1 cellular context compared by ENCODE assay signal in the genomic region with DNA sequence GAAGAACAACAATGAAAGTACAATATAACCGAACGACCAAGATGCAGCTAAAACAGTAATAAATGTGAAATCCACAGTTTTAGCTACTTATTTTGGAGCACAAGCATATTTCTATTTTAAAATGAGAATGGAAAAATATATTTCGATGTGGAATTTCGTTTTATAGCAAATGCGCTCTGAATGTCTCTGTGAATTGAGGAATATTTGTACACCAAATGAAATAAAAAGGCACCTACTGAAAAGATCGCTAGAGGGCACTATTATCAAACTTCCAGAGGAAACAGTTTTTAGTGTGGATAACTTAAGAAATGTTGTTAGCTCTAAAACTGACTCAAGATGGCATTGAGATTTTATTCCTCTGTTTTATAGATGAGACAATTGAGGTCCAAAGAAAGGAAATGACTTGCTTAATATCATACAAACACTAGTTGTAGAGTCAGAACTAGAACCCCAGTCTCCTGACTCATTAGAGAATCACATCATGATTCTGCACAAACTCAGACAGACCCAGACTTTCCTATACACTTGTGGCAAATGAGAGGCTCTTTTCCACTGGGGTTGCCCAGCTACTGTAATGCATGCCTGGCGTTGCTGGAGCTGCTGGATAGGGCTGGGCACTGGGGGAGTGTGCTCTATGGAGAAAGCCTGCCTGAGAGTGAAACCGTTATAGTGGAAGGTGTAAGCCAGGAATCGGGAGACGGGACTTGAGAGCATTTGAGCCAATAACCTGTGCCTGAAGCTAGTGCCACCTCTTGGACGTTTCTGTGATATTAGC.
A peak's percentile ranks its signal among the peaks of the same experiment; 100 is the strongest.
TF ChIP-seq lines count a peak whose summit lies in the region.

No MANE protein-coding gene starts in this region.

TF ChIP-seq in K562, 482 proteins besides CTCF, POLR2A, EP300 and RAD21 (continued from another document):
- TF ChIP-seq, protein P1, sequence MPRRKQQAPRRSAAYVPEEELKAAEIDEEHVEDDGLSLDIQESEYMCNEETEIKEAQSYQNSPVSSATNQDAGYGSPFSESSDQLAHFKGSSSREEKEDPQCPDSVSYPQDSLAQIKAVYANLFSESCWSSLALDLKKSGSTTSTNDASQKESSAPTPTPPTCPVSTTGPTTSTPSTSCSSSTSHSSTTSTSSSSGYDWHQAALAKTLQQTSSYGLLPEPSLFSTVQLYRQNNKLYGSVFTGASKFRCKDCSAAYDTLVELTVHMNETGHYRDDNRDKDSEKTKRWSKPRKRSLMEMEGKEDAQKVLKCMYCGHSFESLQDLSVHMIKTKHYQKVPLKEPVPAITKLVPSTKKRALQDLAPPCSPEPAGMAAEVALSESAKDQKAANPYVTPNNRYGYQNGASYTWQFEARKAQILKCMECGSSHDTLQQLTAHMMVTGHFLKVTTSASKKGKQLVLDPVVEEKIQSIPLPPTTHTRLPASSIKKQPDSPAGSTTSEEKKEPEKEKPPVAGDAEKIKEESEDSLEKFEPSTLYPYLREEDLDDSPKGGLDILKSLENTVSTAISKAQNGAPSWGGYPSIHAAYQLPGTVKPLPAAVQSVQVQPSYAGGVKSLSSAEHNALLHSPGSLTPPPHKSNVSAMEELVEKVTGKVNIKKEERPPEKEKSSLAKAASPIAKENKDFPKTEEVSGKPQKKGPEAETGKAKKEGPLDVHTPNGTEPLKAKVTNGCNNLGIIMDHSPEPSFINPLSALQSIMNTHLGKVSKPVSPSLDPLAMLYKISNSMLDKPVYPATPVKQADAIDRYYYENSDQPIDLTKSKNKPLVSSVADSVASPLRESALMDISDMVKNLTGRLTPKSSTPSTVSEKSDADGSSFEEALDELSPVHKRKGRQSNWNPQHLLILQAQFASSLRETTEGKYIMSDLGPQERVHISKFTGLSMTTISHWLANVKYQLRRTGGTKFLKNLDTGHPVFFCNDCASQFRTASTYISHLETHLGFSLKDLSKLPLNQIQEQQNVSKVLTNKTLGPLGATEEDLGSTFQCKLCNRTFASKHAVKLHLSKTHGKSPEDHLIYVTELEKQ (CRISPR knock-in tag; IDR thresholded peaks at IDR 0.05): no peak
- TF ChIP-seq SMC3 (conservative IDR thresholded peaks at IDR 0.05; ENCODE audit: insufficient read depth, low read depth, low read length): peak; percentile 59
- no peak for TF ChIP-seq KDM2B (CRISPR knock-in tag; IDR thresholded peaks at IDR 0.05)
- TF ChIP-seq FOSL1 (tag; conservative IDR thresholded peaks at IDR 0.05): 0 out of 2 replicates have a peak, but pooled peaks have one; percentile 32
- no peak for TF ChIP-seq TCF7L2 (IDR thresholded peaks at IDR 0.05; ENCODE audit: low read depth, low read length)
- TF ChIP-seq MCM2 (IDR thresholded peaks at IDR 0.05; ENCODE audit: low read depth): no peak
- no peak for TF ChIP-seq RBM34 (IDR thresholded peaks at IDR 0.05; ENCODE audit: borderline replicate concordance, insufficient read depth, low read length)
- TF ChIP-seq, protein P2, sequence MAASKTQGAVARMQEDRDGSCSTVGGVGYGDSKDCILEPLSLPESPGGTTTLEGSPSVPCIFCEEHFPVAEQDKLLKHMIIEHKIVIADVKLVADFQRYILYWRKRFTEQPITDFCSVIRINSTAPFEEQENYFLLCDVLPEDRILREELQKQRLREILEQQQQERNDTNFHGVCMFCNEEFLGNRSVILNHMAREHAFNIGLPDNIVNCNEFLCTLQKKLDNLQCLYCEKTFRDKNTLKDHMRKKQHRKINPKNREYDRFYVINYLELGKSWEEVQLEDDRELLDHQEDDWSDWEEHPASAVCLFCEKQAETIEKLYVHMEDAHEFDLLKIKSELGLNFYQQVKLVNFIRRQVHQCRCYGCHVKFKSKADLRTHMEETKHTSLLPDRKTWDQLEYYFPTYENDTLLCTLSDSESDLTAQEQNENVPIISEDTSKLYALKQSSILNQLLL (CRISPR knock-in tag; IDR thresholded peaks at IDR 0.05; ENCODE audit: borderline replicate concordance): no peak
- TF ChIP-seq NFE2 (IDR thresholded peaks at IDR 0.05; ENCODE audit: low read depth): peak; percentile 46; the same call in 1 of the 2 replicates
- no peak for TF ChIP-seq KHSRP (IDR thresholded peaks at IDR 0.05)
- TF ChIP-seq, protein P3, sequence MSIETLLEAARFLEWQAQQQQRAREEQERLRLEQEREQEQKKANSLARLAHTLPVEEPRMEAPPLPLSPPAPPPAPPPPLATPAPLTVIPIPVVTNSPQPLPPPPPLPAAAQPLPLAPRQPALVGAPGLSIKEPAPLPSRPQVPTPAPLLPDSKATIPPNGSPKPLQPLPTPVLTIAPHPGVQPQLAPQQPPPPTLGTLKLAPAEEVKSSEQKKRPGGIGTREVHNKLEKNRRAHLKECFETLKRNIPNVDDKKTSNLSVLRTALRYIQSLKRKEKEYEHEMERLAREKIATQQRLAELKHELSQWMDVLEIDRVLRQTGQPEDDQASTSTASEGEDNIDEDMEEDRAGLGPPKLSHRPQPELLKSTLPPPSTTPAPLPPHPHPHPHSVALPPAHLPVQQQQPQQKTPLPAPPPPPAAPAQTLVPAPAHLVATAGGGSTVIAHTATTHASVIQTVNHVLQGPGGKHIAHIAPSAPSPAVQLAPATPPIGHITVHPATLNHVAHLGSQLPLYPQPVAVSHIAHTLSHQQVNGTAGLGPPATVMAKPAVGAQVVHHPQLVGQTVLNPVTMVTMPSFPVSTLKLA (conservative IDR thresholded peaks at IDR 0.05): 0 out of 4 replicates have a peak, but pooled peaks of 1 of the 2 experiments have one; percentile 20
- peak; percentile 44; the same call in 1 of the 2 replicates for TF ChIP-seq C11orf30 (IDR thresholded peaks at IDR 0.05; ENCODE audit: low read depth)
- TF ChIP-seq MAFG (tag; conservative IDR thresholded peaks at IDR 0.05): peak; percentile 41; the same call in 1 of the 2 replicates
- TF ChIP-seq RNF2 (IDR thresholded peaks at IDR 0.05): 0 out of 2 replicates have a peak, but pooled peaks have one; percentile 21
- 0 out of 2 replicates have a peak, but pooled peaks have one; percentile 37 for TF ChIP-seq ARID2 (IDR thresholded peaks at IDR 0.05)
- TF ChIP-seq, protein P4, sequence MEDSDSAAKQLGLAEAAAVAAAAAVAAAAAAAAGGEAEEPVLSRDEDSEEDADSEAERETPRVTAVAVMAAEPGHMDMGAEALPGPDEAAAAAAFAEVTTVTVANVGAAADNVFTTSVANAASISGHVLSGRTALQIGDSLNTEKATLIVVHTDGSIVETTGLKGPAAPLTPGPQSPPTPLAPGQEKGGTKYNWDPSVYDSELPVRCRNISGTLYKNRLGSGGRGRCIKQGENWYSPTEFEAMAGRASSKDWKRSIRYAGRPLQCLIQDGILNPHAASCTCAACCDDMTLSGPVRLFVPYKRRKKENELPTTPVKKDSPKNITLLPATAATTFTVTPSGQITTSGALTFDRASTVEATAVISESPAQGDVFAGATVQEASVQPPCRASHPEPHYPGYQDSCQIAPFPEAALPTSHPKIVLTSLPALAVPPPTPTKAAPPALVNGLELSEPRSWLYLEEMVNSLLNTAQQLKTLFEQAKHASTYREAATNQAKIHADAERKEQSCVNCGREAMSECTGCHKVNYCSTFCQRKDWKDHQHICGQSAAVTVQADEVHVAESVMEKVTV (CRISPR knock-in tag; IDR thresholded peaks at IDR 0.05): peak; percentile 89
- peak; percentile 68 for TF ChIP-seq ZFP36 (IDR thresholded peaks at IDR 0.05; ENCODE audit: low read depth, low read length, partially characterized antibody)
- TF ChIP-seq ZNF316 (IDR thresholded peaks at IDR 0.05): peak; percentile 43; the same call in 1 of the 2 replicates
- TF ChIP-seq ZNF384 (IDR thresholded peaks at IDR 0.05; ENCODE audit: low read depth, low read length): peak; percentile 27; the same call in 1 of the 2 replicates
